14 cellular contexts compared by ENCODE assay signal in genomic region chr1:28380394-28380793, GRCh38. TPM values are rescaled to one million over a fixed set of nuclear protein-coding genes. Genes with fewer than 3 reads are reported as not detected.
DNase-seq lines count a peak whose midpoint lies in the region; ATAC-seq and TF ChIP-seq lines count a peak whose summit lies in the region.
"Had no signal": no experiment of that assay in that cellular context is flagged by ENCODE, and none has a peak within 500 bp of the region (broad histone marks: within the 10 kb centered on the region; RNA-seq: fewer than 3 reads in every experiment).

No MANE protein-coding gene starts in this region.

- H3K4me3 ChIP-seq in right lobe of liver (no peak overlapping the region), HAP-1 (no peak overlapping the region)

- no peaks in the 10 kb centered on the region for H3K36me3 ChIP-seq in right lobe of liver
- 0 out of 2 replicates have a peak, but pooled peaks cover 3% of the 10 kb centered on the region for H3K36me3 ChIP-seq in HAP-1 (replicated peaks)
- H3K36me3 ChIP-seq: BE2C had no signal

- CTCF ChIA-PET in Calu3 (lab: Charles Lee) = no interaction called here

- H3K27ac Mint-ChIP-seq in Calu3 (ENCODE audit: unreplicated experiment) (peak overlapping the region; percentile 7), glutamatergic neuron (ENCODE audit: unreplicated experiment) (peak overlapping the region; percentile 83), nephron progenitor cell (peak overlapping the region; percentile 65)
- H3K27ac Mint-ChIP-seq: IgD-negative memory B cell had no signal

- no TSS peak for BruUV-seq in Calu3 (replicated peaks; lab: Mats Ljungman, UMichigan)

- H3K9me3 Mint-ChIP-seq in Calu3 (ENCODE audit: low read depth, unreplicated experiment) (no peaks in the 10 kb centered on the region), glutamatergic neuron (ENCODE audit: unreplicated experiment) (peaks cover 6% of the 10 kb centered on the region), nephron progenitor cell (peaks cover 60% of the 10 kb centered on the region)
- H3K9me3 Mint-ChIP-seq: CD4-positive, alpha-beta memory T cell had no signal

- H3K4me1 Mint-ChIP-seq in Calu3 (ENCODE audit: low read depth, unreplicated experiment) = no peaks in the 10 kb centered on the region
- H3K4me1 Mint-ChIP-seq in glutamatergic neuron (ENCODE audit: low read depth, unreplicated experiment) = peaks cover 5% of the 10 kb centered on the region
- peaks cover 14% of the 10 kb centered on the region for H3K4me1 Mint-ChIP-seq in nephron progenitor cell

- DNase-seq in Calu3 (no peak), glutamatergic neuron (no peak), right lobe of liver (no peak), nephron progenitor cell (no peak), HAP-1 (ENCODE audit: low spot score in 2 of 2) (no peak), AG08395 (ENCODE audit: low spot score) (no peak)
- DNase-seq: BE2C; CD4-positive, alpha-beta memory T cell; DND-41; GDM1 had no signal

- no peaks in the 10 kb centered on the region for H3K27me3 ChIP-seq in right lobe of liver
- no peaks in the 10 kb centered on the region for H3K27me3 ChIP-seq in HAP-1 (ENCODE audit: low read depth)
- H3K27me3 ChIP-seq: BE2C had no signal

- H3K36me3 Mint-ChIP-seq in Calu3 (ENCODE audit: insufficient read depth, unreplicated experiment) (peaks cover 12% of the 10 kb centered on the region), glutamatergic neuron (ENCODE audit: unreplicated experiment) (peaks cover 5% of the 10 kb centered on the region), nephron progenitor cell (ENCODE audit: low read depth) (peaks cover 87% of the 10 kb centered on the region)

- intact Hi-C loops in Calu3 (cut with micrococcal nuclease; ENCODE audit: unreplicated experiment) (no loop called here), right lobe of liver (cut with DNase I) (no loop called here)

- no peak overlapping the region for H3K27ac ChIP-seq in right lobe of liver
- H3K27ac ChIP-seq: C4-2B had no signal

- in situ Hi-C loops in HAP-1 (cut with MboI; ENCODE audit: low sequenced_read_pairs) = no loop called here

- no peak overlapping the region for H3K4me3 Mint-ChIP-seq in Calu3 (ENCODE audit: low read depth, unreplicated experiment)
- H3K4me3 Mint-ChIP-seq in glutamatergic neuron (ENCODE audit: unreplicated experiment) = no peak overlapping the region
- H3K4me3 Mint-ChIP-seq in nephron progenitor cell = no peak overlapping the region
- H3K4me3 Mint-ChIP-seq: IgD-negative memory B cell had no signal

- no peak for TF ChIP-seq POLR2A in right lobe of liver (IDR thresholded peaks at IDR 0.05)

- no peak for TF ChIP-seq CTCF in Calu3 (IDR thresholded peaks at IDR 0.05; ENCODE audit: unreplicated experiment)
- no peak for TF ChIP-seq CTCF in glutamatergic neuron (IDR thresholded peaks at IDR 0.05; ENCODE audit: partially characterized antibody, unreplicated experiment)
- no peak for TF ChIP-seq CTCF in right lobe of liver (IDR thresholded peaks at IDR 0.05)
- no peak for TF ChIP-seq CTCF in nephron progenitor cell (IDR thresholded peaks at IDR 0.05)

- 80% methylated on average over 1 of the region's 1 CpG for WGBS in right lobe of liver (ENCODE audit: insufficient coverage, low coverage, low lambda C conversion rate, missing lambda C conversion rate)

- peak; percentile 56 to 75 (median 65) for ATAC-seq in right lobe of liver
- no peak for ATAC-seq in GM21723 (IDR thresholded peaks at IDR 0.05; ENCODE audit: unreplicated experiment)
- ATAC-seq: HCT116 had no signal

- H3K27me3 Mint-ChIP-seq in Calu3 (ENCODE audit: unreplicated experiment) (no peaks in the 10 kb centered on the region), glutamatergic neuron (ENCODE audit: unreplicated experiment) (peaks cover 3% of the 10 kb centered on the region), nephron progenitor cell (ENCODE audit: low read depth, poor library complexity) (no peaks in the 10 kb centered on the region)
- H3K27me3 Mint-ChIP-seq: CD4-positive, alpha-beta memory T cell; IgD-negative memory B cell had no signal

- H3K4me1 ChIP-seq in right lobe of liver (peaks cover 0 to 11% (median 0%) of the 10 kb centered on the region in 4 donors), HAP-1 (no peaks in the 10 kb centered on the region)
- H3K4me1 ChIP-seq: BE2C had no signal

- H3K9me3 ChIP-seq in right lobe of liver (no peaks in the 10 kb centered on the region), HAP-1 (peaks cover 3% of the 10 kb centered on the region)
- H3K9me3 ChIP-seq: BE2C had no signal

RNA-seq across cellular contexts. Expression of gene PHACTR4, which starts 10.9 kb away (rescaled TPM):
- total RNA-seq in Calu3 (2022) (58.0 and 58.7 TPM in 2 replicates), glutamatergic neuron (ENCODE audit: unreplicated experiment) (74.6 TPM), right lobe of liver (10 to 100 TPM; 16.1 to 25.8 (median 23.3) TPM)

RNA-seq across cellular contexts. Expression of gene MED18, which starts 51.6 kb away (rescaled TPM):
- total RNA-seq in Calu3 (2022) (17.4 and 18.8 TPM in 2 replicates), glutamatergic neuron (ENCODE audit: unreplicated experiment) (10.1 TPM), right lobe of liver (10 to 100 TPM in 4 of 6 experiments, 1 to 10 TPM in 2; 9.1 to 16.4 (median 11.8) TPM)

Comparison
In these comparisons a context has a peak if more than half of its experiments do, and no peak if none do; other contexts are left out.
1. H3K27ac Mint-ChIP-seq: peak in every context shown above with its lines; median percentile 83 in glutamatergic neuron; 65 in nephron progenitor cell; 7 in Calu3.